22 cellular contexts compared by ENCODE assay signal in the genomic region with DNA sequence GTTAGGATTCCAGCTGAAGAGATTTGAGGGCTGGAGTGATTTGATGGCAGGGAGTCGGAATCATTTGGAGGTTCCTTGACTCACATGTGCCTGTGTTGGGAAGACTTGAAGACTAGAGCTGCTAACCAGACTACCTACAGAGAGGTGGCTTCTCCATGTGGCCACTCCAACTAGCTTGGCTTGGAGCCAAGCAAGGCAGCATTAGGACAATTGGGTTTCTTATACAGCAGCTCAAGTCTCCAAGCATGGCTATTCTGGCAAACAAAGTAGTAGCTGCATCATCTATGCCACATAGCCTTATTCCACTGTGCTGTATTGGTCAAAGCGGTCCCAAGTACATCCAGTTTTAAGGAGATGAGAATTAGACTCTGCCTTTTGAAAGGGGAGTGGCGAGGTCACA.
"Had no signal": no experiment of that assay in that cellular context is flagged by ENCODE, and none has a peak within 500 bp of the region (broad histone marks: within the 10 kb centered on the region; RNA-seq: fewer than 3 reads in every experiment).

No MANE protein-coding gene starts in this region.

- H2AFZ ChIP-seq: hepatocyte, parathyroid adenoma had no signal

- H3K9ac ChIP-seq: parathyroid adenoma had no signal

- ATAC-seq: foreskin keratinocyte; gastroesophageal sphincter; heart left ventricle; left cardiac atrium; left lung; mucosa of descending colon; natural killer cell treated with Interleukin-12 subunit alpha and Interleukin-12 subunit beta and Interleukin-15 and Interleukin-18, amount 100 ng/mL, for 72 hours; right lobe of liver; stimulated activated naive CD8-positive, alpha-beta T cell treated with anti-CD3 and anti-CD28 coated beads, Interleukin-15, amount 100 ng/mL, for 72 hours had no signal

- H3K36me3 ChIP-seq: colonic mucosa, esophagus muscularis mucosa, gastroesophageal sphincter, heart left ventricle, left lung, right lobe of liver, suprapubic skin had no signal

- DNase-seq: colonic mucosa; dermis blood vessel endothelial cell; effector memory CD4-positive, alpha-beta T cell; foreskin keratinocyte; heart left ventricle; left cardiac atrium; left lung; mesenchymal stem cell; mucosa of descending colon; naive B cell; right lobe of liver; small intestine; stimulated activated CD4-positive, alpha-beta T cell treated with anti-CD3 and anti-CD28 coated beads, Interleukin-15, amount 100 ng/mL, for 24 hours; stimulated activated CD4-positive, alpha-beta T cell treated with anti-CD3 and anti-CD28 coated beads, Interleukin-2, amount 100 ng/mL, for 48 hours; stimulated activated naive CD4-positive, alpha-beta T cell; stimulated activated naive CD8-positive, alpha-beta T cell treated with anti-CD3 and anti-CD28 coated beads, Interleukin-15, amount 100 ng/mL, for 72 hours had no signal

- H3K9me3 ChIP-seq: colonic mucosa, esophagus muscularis mucosa, gastroesophageal sphincter, heart left ventricle, left lung, mucosa of descending colon, right lobe of liver, suprapubic skin had no signal

- H3K4me2 ChIP-seq: hepatocyte had no signal

- H3K4me1 ChIP-seq: colonic mucosa, esophagus muscularis mucosa, foreskin keratinocyte, gastroesophageal sphincter, heart left ventricle, left lung, parathyroid adenoma, right lobe of liver, suprapubic skin had no signal

- H3K79me2 ChIP-seq: hepatocyte, parathyroid adenoma had no signal

- H3K4me3 ChIP-seq: colonic mucosa, esophagus muscularis mucosa, gastroesophageal sphincter, heart left ventricle, hepatocyte, left lung, mucosa of descending colon, right lobe of liver, suprapubic skin had no signal

- H3K27ac ChIP-seq: colonic mucosa, esophagus muscularis mucosa, foreskin keratinocyte, gastroesophageal sphincter, heart left ventricle, hepatocyte, left lung, parathyroid adenoma, right lobe of liver, suprapubic skin had no signal

- H3K27me3 ChIP-seq: colonic mucosa, esophagus muscularis mucosa, foreskin keratinocyte, gastroesophageal sphincter, heart left ventricle, hepatocyte, left lung, right lobe of liver, suprapubic skin had no signal
